ENCODE assay signal across 10 cellular contexts in genomic region chr2:197388866-197389587, GRCh38.
"Had no signal": no experiment of that assay in that cellular context is flagged by ENCODE, and none has a peak within 500 bp of the region (broad histone marks: within the 10 kb centered on the region; RNA-seq: fewer than 3 reads in every experiment).

No MANE protein-coding gene starts in this region.

- DNase-seq: activated CD4-positive, alpha-beta memory T cell treated with anti-CD3 and anti-CD28 coated beads for 36 hours; activated CD4-positive, CD25-positive, alpha-beta regulatory T cell treated with anti-CD3 and anti-CD28 coated beads, Interleukin-2, amount 50 U/mL, for 72 hours; activated CD8-positive, alpha-beta memory T cell treated with anti-CD3 and anti-CD28 coated beads, Interleukin-2, amount 50 U/mL, for 4 hours; activated naive CD4-positive, alpha-beta T cell treated with anti-CD3 and anti-CD28 coated beads for 36 hours; cortex of kidney; effector memory CD8-positive, alpha-beta T cell; kidney glomerular epithelial cell; stimulated activated CD4-positive, alpha-beta T cell treated with anti-CD3 and anti-CD28 coated beads, Interleukin-15, amount 100 ng/mL, for 24 hours; stimulated activated CD4-positive, alpha-beta T cell treated with anti-CD3 and anti-CD28 coated beads, Interleukin-4, amount 100 ng/mL, for 4 hours had no signal

- H3K4me3 Mint-ChIP-seq: activated CD4-positive, alpha-beta memory T cell treated with anti-CD3 and anti-CD28 coated beads for 36 hours; activated naive CD4-positive, alpha-beta T cell treated with anti-CD3 and anti-CD28 coated beads for 36 hours; activated T-helper 1 cell treated with anti-CD3 and anti-CD28 coated beads, Interleukin-12 subunit alpha, Interleukin-12 subunit beta, Interleukin-2, Interleukin-4 antibody, amounts not matched to agents 30 ng/mL and 10 ng/mL and 1 ng/mL, durations not matched to agents 14 hours and 24 hours and 36 hours; effector memory CD8-positive, alpha-beta T cell had no signal

- H3K27me3 Mint-ChIP-seq: activated CD4-positive, alpha-beta memory T cell treated with anti-CD3 and anti-CD28 coated beads for 36 hours; effector memory CD8-positive, alpha-beta T cell had no signal

- H3K9me3 Mint-ChIP-seq: activated CD4-positive, alpha-beta memory T cell treated with anti-CD3 and anti-CD28 coated beads for 36 hours; activated naive CD4-positive, alpha-beta T cell treated with anti-CD3 and anti-CD28 coated beads for 36 hours; activated T-helper 1 cell treated with anti-CD3 and anti-CD28 coated beads, Interleukin-12 subunit alpha, Interleukin-12 subunit beta, Interleukin-2, Interleukin-4 antibody, amounts not matched to agents 30 ng/mL and 10 ng/mL and 1 ng/mL, durations not matched to agents 14 hours and 24 hours and 36 hours; effector memory CD8-positive, alpha-beta T cell had no signal

- ATAC-seq: effector memory CD8-positive, alpha-beta T cell had no signal

- H3K27ac Mint-ChIP-seq: activated CD4-positive, alpha-beta memory T cell treated with anti-CD3 and anti-CD28 coated beads for 36 hours; activated naive CD4-positive, alpha-beta T cell treated with anti-CD3 and anti-CD28 coated beads for 36 hours; activated T-helper 1 cell treated with anti-CD3 and anti-CD28 coated beads, Interleukin-12 subunit alpha, Interleukin-12 subunit beta, Interleukin-2, Interleukin-4 antibody, amounts not matched to agents 30 ng/mL and 10 ng/mL and 1 ng/mL, durations not matched to agents 14 hours and 24 hours and 36 hours had no signal
